2 cellular contexts compared by ENCODE assay signal in genomic region chr1:15714438-15715136, GRCh38.
TF ChIP-seq lines count a peak whose summit lies in the region.

No MANE protein-coding gene starts in this region.

TF ChIP-seq in GM12891, 5 proteins besides CTCF, POLR2A, EP300 and RAD21:
- no peak for TF ChIP-seq TAF1 (IDR thresholded peaks at IDR 0.05; ENCODE audit: low read depth, low read length)
- no peak for TF ChIP-seq PAX5 (IDR thresholded peaks at IDR 0.05; ENCODE audit: insufficient read depth, low read length, severe bottlenecking)
- no peak for TF ChIP-seq POU2F2 (IDR thresholded peaks at IDR 0.05; ENCODE audit: low read depth, low read length)
- TF ChIP-seq POLR2AphosphoS5 (IDR thresholded peaks at IDR 0.05; ENCODE audit: low read depth, low read length) = no peak
- no peak for TF ChIP-seq SPI1 (IDR thresholded peaks at IDR 0.05; ENCODE audit: low read depth, low read length)

TF ChIP-seq in K562, 482 proteins besides CTCF, POLR2A, EP300 and RAD21:
- no peak for TF ChIP-seq ZFP1 (CRISPR knock-in tag; IDR thresholded peaks at IDR 0.05)
- no peak for TF ChIP-seq ZBTB9 (CRISPR knock-in tag; IDR thresholded peaks at IDR 0.05)
- no peak for TF ChIP-seq PCBP1 (IDR thresholded peaks at IDR 0.05; ENCODE audit: low read depth, low read length, poor library complexity, severe bottlenecking)
- TF ChIP-seq ZBTB43 (CRISPR knock-in tag; IDR thresholded peaks at IDR 0.05) = no peak
- no peak for TF ChIP-seq SAFB2 (IDR thresholded peaks at IDR 0.05; ENCODE audit: borderline replicate concordance, low read depth, low read length, severe bottlenecking)
- no peak for TF ChIP-seq HNRNPUL1 (IDR thresholded peaks at IDR 0.05; ENCODE audit: low read length)
TF ChIP-seq in K562: peak in this region for 0.
